8 cellular contexts compared by ENCODE assay signal in genomic region chr14:77607741-77608302, GRCh38. TPM values are rescaled to one million over a fixed set of nuclear protein-coding genes. Genes with fewer than 3 reads are reported as not detected.
DNase-seq lines count a peak whose midpoint lies in the region; ATAC-seq, FAIRE-seq and TF ChIP-seq lines count a peak whose summit lies in the region.

No MANE protein-coding gene starts in this region.

- no peak for FAIRE-seq in urothelium cell line (lab: Jason Lieb, UNC)

- H3K36me3 Mint-ChIP-seq in activated B cell treated with CpG ODN at 0.5 μM for 24 hours (ENCODE audit: low read depth) = peaks cover 5% of the 10 kb centered on the region

- H3K79me2 ChIP-seq in SK-N-SH (ENCODE audit: insufficient read depth) = peaks cover 100% of the 10 kb centered on the region

- no peaks in the 10 kb centered on the region for H3K9me2 ChIP-seq in SK-N-SH

- H3K9me3 ChIP-seq in SK-N-SH = no peaks in the 10 kb centered on the region

- intact Hi-C loops in activated B cell treated with CpG ODN at 0.5 μM for 24 hours (cut with micrococcal nuclease) = no loop called here
- intact Hi-C loops in left colon (cut with DNase I, micrococcal nuclease) = no loop called here

- H4K20me1 ChIP-seq in SK-N-SH (ENCODE audit: insufficient read depth) = peaks cover 31% of the 10 kb centered on the region

- WGBS in SK-N-SH (ENCODE audit: low lambda C conversion rate) = 98% methylated on average over 9 of the region's 9 CpGs

- POLR2A ChIA-PET in activated B cell treated with CpG ODN at 0.5 μM for 24 hours (lab: Charles Lee) (interaction anchor here (1.0 to 1.5 kb wide), 3 partner anchors 10 to 33 kb away, joined by 3 to 5 read pairs (median 3); no protein-coding TSS in a partner anchor), SK-N-SH (lab: Yijun Ruan, JAX) (no interaction called here)

- no peak overlapping the region for H3K4me2 ChIP-seq in SK-N-SH

- peaks cover 11 to 21% of the 10 kb centered on the region in 2 experiments; a peak in 3 of 4 replicates for H3K4me1 ChIP-seq in SK-N-SH (ENCODE audit: control insufficient read depth in 1 of 2, insufficient read depth in 2 of 2, low read depth in 1 of 2, low read length in 1 of 2)

- DNase-seq in CMK (ENCODE audit: low read depth) (peak; percentile 51), H7 (peak; percentile 39), activated B cell treated with CpG ODN at 0.5 μM for 24 hours (no peak), left colon (no peak), urothelium cell line (ENCODE audit: low spot score) (no peak), SK-N-SH (no peak)

- peaks cover 59% of the 10 kb centered on the region for H3K4me1 Mint-ChIP-seq in activated B cell treated with CpG ODN at 0.5 μM for 24 hours

- no peaks in the 10 kb centered on the region for H3K9me3 Mint-ChIP-seq in activated B cell treated with CpG ODN at 0.5 μM for 24 hours

- TF ChIP-seq RAD21 in SK-N-SH (IDR thresholded peaks at IDR 0.05; ENCODE audit: low read length) = no peak

- no peak overlapping the region for H3K27ac ChIP-seq in SK-N-SH (ENCODE audit: low read depth in 2 of 2, low read length in 1 of 2)

- no peaks in the 10 kb centered on the region for H3K27me3 ChIP-seq in H7 (ENCODE audit: control insufficient read depth, insufficient read depth, low read length)
- H3K27me3 ChIP-seq in SK-N-SH (ENCODE audit: insufficient read depth) = no peaks in the 10 kb centered on the region

- H3K36me3 ChIP-seq in H7 (replicated peaks; ENCODE audit: control insufficient read depth, insufficient read depth, low read length) (no peaks in the 10 kb centered on the region), SK-N-SH (replicated peaks in 1 of 2; ENCODE audit: control insufficient read depth in 1 of 2, insufficient read depth in 2 of 2, low read length in 1 of 2) (no peaks in the 10 kb centered on the region)

- ATAC-seq in activated B cell treated with CpG ODN at 0.5 μM for 24 hours (ENCODE audit: low read depth) = peak; percentile 25
- peak; percentile 50 for ATAC-seq in left colon
- no peak for ATAC-seq in HG03521 (IDR thresholded peaks at IDR 0.05; ENCODE audit: unreplicated experiment)
- no peak for ATAC-seq in HG03045 (IDR thresholded peaks at IDR 0.05; ENCODE audit: unreplicated experiment)

- CTCF ChIA-PET in activated B cell treated with CpG ODN at 0.5 μM for 24 hours (lab: Charles Lee) = no interaction called here
- CTCF ChIA-PET in SK-N-SH (lab: Yijun Ruan, JAX) = interaction anchor here (1.2 to 1.5 kb wide), 2 partner anchors 8 to 60 kb away, joined by 3 to 5 read pairs; partner anchors contain the start of gene SPTLC2

- H3K4me3 Mint-ChIP-seq in activated B cell treated with CpG ODN at 0.5 μM for 24 hours = peak overlapping the region; percentile 46

- no peak overlapping the region for H3K27ac Mint-ChIP-seq in activated B cell treated with CpG ODN at 0.5 μM for 24 hours

- peaks cover 24% of the 10 kb centered on the region for H3F3A ChIP-seq in SK-N-SH (replicated peaks; ENCODE audit: insufficient read depth)

- no peaks in the 10 kb centered on the region for H3K27me3 Mint-ChIP-seq in activated B cell treated with CpG ODN at 0.5 μM for 24 hours

- H3K9ac ChIP-seq in SK-N-SH = no peak overlapping the region

- no peak for TF ChIP-seq EP300 in SK-N-SH (IDR thresholded peaks at IDR 0.05; ENCODE audit: borderline replicate concordance in 1 of 2, low read depth in 1 of 2, low read length in 1 of 2)

- H2AFZ ChIP-seq in SK-N-SH (ENCODE audit: low read depth) = no peak overlapping the region

- no peak overlapping the region for H3K4me3 ChIP-seq in H7 (ENCODE audit: insufficient read depth, low read depth, low read length)
- no peak overlapping the region for H3K4me3 ChIP-seq in SK-N-SH (ENCODE audit: low read depth in 2 of 2, low read length in 1 of 2)

- TF ChIP-seq CTCF in activated B cell treated with CpG ODN at 0.5 μM for 24 hours (IDR thresholded peaks at IDR 0.05) = no peak
- TF ChIP-seq CTCF in SK-N-SH (IDR thresholded peaks at IDR 0.05) = no peak

TF ChIP-seq in SK-N-SH, 30 proteins besides CTCF, POLR2A, EP300 and RAD21 (continues in another document):
- TF ChIP-seq, protein P1, sequence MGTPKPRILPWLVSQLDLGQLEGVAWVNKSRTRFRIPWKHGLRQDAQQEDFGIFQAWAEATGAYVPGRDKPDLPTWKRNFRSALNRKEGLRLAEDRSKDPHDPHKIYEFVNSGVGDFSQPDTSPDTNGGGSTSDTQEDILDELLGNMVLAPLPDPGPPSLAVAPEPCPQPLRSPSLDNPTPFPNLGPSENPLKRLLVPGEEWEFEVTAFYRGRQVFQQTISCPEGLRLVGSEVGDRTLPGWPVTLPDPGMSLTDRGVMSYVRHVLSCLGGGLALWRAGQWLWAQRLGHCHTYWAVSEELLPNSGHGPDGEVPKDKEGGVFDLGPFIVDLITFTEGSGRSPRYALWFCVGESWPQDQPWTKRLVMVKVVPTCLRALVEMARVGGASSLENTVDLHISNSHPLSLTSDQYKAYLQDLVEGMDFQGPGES (IDR thresholded peaks at IDR 0.05; ENCODE audit: low read depth, low read length) = no peak
- TF ChIP-seq RXRA (IDR thresholded peaks at IDR 0.05; ENCODE audit: borderline replicate concordance, low read depth) = no peak
- TF ChIP-seq JUND (IDR thresholded peaks at IDR 0.05) = no peak
- TF ChIP-seq REST (IDR thresholded peaks at IDR 0.05; ENCODE audit: low read depth, low read length) = no peak
- TF ChIP-seq, protein P2, sequence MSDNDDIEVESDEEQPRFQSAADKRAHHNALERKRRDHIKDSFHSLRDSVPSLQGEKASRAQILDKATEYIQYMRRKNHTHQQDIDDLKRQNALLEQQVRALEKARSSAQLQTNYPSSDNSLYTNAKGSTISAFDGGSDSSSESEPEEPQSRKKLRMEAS (IDR thresholded peaks at IDR 0.05; ENCODE audit: low read depth) = no peak
- TF ChIP-seq SIN3A (IDR thresholded peaks at IDR 0.05; ENCODE audit: borderline replicate concordance, low read depth, low read length) = no peak
- TF ChIP-seq, protein P3, sequence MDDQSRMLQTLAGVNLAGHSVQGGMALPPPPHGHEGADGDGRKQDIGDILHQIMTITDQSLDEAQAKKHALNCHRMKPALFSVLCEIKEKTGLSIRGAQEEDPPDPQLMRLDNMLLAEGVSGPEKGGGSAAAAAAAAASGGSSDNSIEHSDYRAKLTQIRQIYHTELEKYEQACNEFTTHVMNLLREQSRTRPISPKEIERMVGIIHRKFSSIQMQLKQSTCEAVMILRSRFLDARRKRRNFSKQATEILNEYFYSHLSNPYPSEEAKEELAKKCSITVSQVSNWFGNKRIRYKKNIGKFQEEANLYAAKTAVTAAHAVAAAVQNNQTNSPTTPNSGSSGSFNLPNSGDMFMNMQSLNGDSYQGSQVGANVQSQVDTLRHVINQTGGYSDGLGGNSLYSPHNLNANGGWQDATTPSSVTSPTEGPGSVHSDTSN (IDR thresholded peaks at IDR 0.05) = no peak
- TF ChIP-seq NRF1 (IDR thresholded peaks at IDR 0.05; ENCODE audit: low read depth, low read length) = no peak
- TF ChIP-seq CHD2 (IDR thresholded peaks at IDR 0.05; ENCODE audit: low read length, partially characterized antibody) = no peak
- TF ChIP-seq GABPA (IDR thresholded peaks at IDR 0.05; ENCODE audit: low read depth) = no peak
- TF ChIP-seq GATA2 (CRISPR knock-in tag; IDR thresholded peaks at IDR 0.05) = no peak
- no peak for TF ChIP-seq USF2 (IDR thresholded peaks at IDR 0.05; ENCODE audit: borderline replicate concordance, low read depth, low read length)
- TF ChIP-seq FOSL2 (IDR thresholded peaks at IDR 0.05; ENCODE audit: borderline replicate concordance, low read depth) = no peak
- TF ChIP-seq RFX5 (IDR thresholded peaks at IDR 0.05; ENCODE audit: low read length) = no peak

RNA-seq across cellular contexts. Expression of gene SPTLC2, which starts 8.6 kb away (rescaled TPM):
- 20.5 and 22.7 TPM in 2 replicates for total RNA-seq in H7 (2014; rRNA removed; shearing (Covaris generic))
- 34.1 and 43.8 TPM in 2 replicates for total RNA-seq in activated B cell treated with CpG ODN at 0.5 μM for 24 hours
- total RNA-seq in left colon = 10 to 100 TPM; 59.8 to 72.3 TPM
- polyA plus RNA-seq in SK-N-SH (2012; rRNA removed) = 10.2 and 14.4 TPM in 2 replicates
- 15.6 and 17.0 TPM in 2 replicates for polyA plus RNA-seq in SK-N-SH (2012; cell fraction: cytosol; rRNA removed)
- polyA plus RNA-seq in SK-N-SH (2012; cell fraction: nucleus; rRNA removed) = 6.9 and 10.0 TPM in 2 replicates

Comparison
In these comparisons a context has a peak if more than half of its experiments do, and no peak if none do; other contexts are left out.
1. DNase-seq: peak in CMK (single experiment) and H7 (single experiment); none in activated B cell treated with CpG ODN at 0.5 μM for 24 hours (single experiment), left colon (0 of 2), urothelium cell line (single experiment) and SK-N-SH (single experiment).
2. ATAC-seq: peak in activated B cell treated with CpG ODN at 0.5 μM for 24 hours (single experiment) and left colon (single experiment); none in HG03521 (single experiment) and HG03045 (single experiment).